1 cellular context compared by ENCODE assay signal in genomic region chr2:42933824-42934254, GRCh38.
TF ChIP-seq lines count a peak whose summit lies in the region.

No MANE protein-coding gene starts in this region.

TF ChIP-seq in HepG2, 621 proteins besides CTCF, POLR2A, EP300 and RAD21 (continued from another document):
- 0 out of 2 replicates have a peak, but pooled peaks have one; percentile 25 for TF ChIP-seq ZFP91 (CRISPR knock-in tag; IDR thresholded peaks at IDR 0.05; ENCODE audit: borderline replicate concordance)
